25 cellular contexts compared by ENCODE assay signal in the genomic region with DNA sequence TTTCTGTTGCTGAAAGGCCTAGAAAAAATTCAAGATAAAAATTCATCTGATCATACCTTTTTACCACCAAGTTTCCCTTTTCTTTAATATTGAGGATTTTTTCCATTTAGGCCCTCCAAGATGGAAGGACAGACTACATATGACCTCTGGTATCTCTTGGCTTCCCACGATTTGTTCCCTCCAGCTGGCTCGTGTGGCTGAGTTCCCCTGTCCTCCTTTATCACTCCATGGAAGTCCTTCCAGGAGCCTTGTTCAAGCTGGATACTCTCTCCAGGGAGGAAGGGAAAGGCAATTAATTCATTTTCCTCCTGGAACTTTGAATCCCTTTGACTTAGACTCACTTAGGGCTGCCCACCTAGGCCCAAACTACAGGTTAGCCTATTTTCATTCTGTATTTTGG.
DNase-seq lines count a peak whose midpoint lies in the region; ATAC-seq, FAIRE-seq and TF ChIP-seq lines count a peak whose summit lies in the region.
"Had no signal": no experiment of that assay in that cellular context is flagged by ENCODE, and none has a peak within 500 bp of the region (broad histone marks: within the 10 kb centered on the region; RNA-seq: fewer than 3 reads in every experiment).

No MANE protein-coding gene starts in this region.

- no peak for TF ChIP-seq CTCF in smooth muscle cell (IDR thresholded peaks at IDR 0.05; ENCODE audit: borderline replicate concordance, insufficient read depth, poor library complexity, severe bottlenecking)

- no peak overlapping the region for H3K4me2 ChIP-seq in mesenchymal stem cell (ENCODE audit: low read length, poor library complexity, severe bottlenecking)
- H3K4me2 ChIP-seq in smooth muscle cell = no peak overlapping the region
- H3K4me2 ChIP-seq: BLaER1 had no signal

- H3K27me3 ChIP-seq in mesenchymal stem cell (ENCODE audit: control insufficient read depth in 1 of 2, insufficient read depth in 1 of 2, low read length in 2 of 2) (no peaks in the 10 kb centered on the region), smooth muscle cell (ENCODE audit: low read depth) (no peaks in the 10 kb centered on the region)
- H3K27me3 ChIP-seq: BE2C, BLaER1 had no signal

- no peak overlapping the region for H3K4ac ChIP-seq in mesenchymal stem cell (ENCODE audit: low read depth in 1 of 2, low read length in 2 of 2)

- no peak overlapping the region for H2BK120ac ChIP-seq in mesenchymal stem cell (ENCODE audit: low read depth, low read length)

- H3K4me1 ChIP-seq in mesenchymal stem cell (ENCODE audit: control insufficient read depth, insufficient read depth, low read depth, low read length) (no peaks in the 10 kb centered on the region), smooth muscle cell (ENCODE audit: low read depth) (no peaks in the 10 kb centered on the region)
- H3K4me1 ChIP-seq: BE2C, BLaER1 had no signal

- H3K9ac ChIP-seq in mesenchymal stem cell (ENCODE audit: low read length) (no peak overlapping the region), smooth muscle cell (ENCODE audit: low read depth) (no peak overlapping the region)
- H3K9ac ChIP-seq: BLaER1 had no signal

- no peak overlapping the region for H4K91ac ChIP-seq in mesenchymal stem cell (ENCODE audit: low read length)

- H2AFZ ChIP-seq in mesenchymal stem cell (ENCODE audit: low read depth, low read length) (no peak overlapping the region), smooth muscle cell (ENCODE audit: low read depth) (no peak overlapping the region)

- FAIRE-seq in HTR-8/SVneo (lab: Jason Lieb, UNC) = no peak
- FAIRE-seq: A204.1, GM12878, GM12892, GM18507 had no signal

- no peaks in the 10 kb centered on the region for H3K79me2 ChIP-seq in smooth muscle cell (ENCODE audit: low read depth)

- H3K36me3 ChIP-seq in mesenchymal stem cell (ENCODE audit: control insufficient read depth in 1 of 2, insufficient read depth in 2 of 2, low read depth in 1 of 2, low read length in 2 of 2) (peaks cover 0 to 5% of the 10 kb centered on the region in 2 experiments), smooth muscle cell (ENCODE audit: low read depth) (no peaks in the 10 kb centered on the region)
- H3K36me3 ChIP-seq: BE2C, BLaER1 had no signal

- no peak overlapping the region for H2BK5ac ChIP-seq in mesenchymal stem cell (ENCODE audit: low read depth, low read length, poor library complexity, severe bottlenecking)

- no peak for DNase-seq in Right ventricle myocardium inferior (ENCODE audit: missing footprints)
- DNase-seq in left cardiac atrium = no peak
- no peak for DNase-seq in mesenchymal stem cell
- no peak for DNase-seq in HTR-8/SVneo (ENCODE audit: insufficient read length, low spot score)
- no peak for DNase-seq in smooth muscle cell (lab: John Stamatoyannopoulos, UW; ENCODE audit: unreplicated experiment)
- DNase-seq: 8988T; ACHN; BE2C; C1 segment of cervical spinal cord; CD4-positive, alpha-beta memory T cell; CD4-positive, CD25-positive, alpha-beta regulatory T cell; CD8-positive, alpha-beta memory T cell; COR-L47; DMS 273 treated with DMSO at 0.1 percent for 48 hours; DMS153; DMS53; DMS79; DND-41; EL; GDM1 had no signal

- H3K14ac ChIP-seq in mesenchymal stem cell (ENCODE audit: low read length in 2 of 2) = no peak overlapping the region

- ATAC-seq in Right ventricle myocardium inferior = peak; percentile 52
- no peak for ATAC-seq in left cardiac atrium
- ATAC-seq: GM12878 had no signal

- no peaks in the 10 kb centered on the region for H3F3A ChIP-seq in smooth muscle cell (ENCODE audit: low read depth)

- H3K9me3 ChIP-seq in mesenchymal stem cell (ENCODE audit: control insufficient read depth, low read length) (no peaks in the 10 kb centered on the region), smooth muscle cell (replicated peaks; ENCODE audit: low read depth) (no peaks in the 10 kb centered on the region)
- H3K9me3 ChIP-seq: BE2C, BLaER1 had no signal

- H2BK15ac ChIP-seq in mesenchymal stem cell (ENCODE audit: low read depth, poor library complexity, severe bottlenecking) = no peak overlapping the region

- no peak overlapping the region for H3K27ac ChIP-seq in mesenchymal stem cell (ENCODE audit: low read length, poor library complexity, severe bottlenecking)
- no peak overlapping the region for H3K27ac ChIP-seq in smooth muscle cell (ENCODE audit: low read depth)
- H3K27ac ChIP-seq: BLaER1 had no signal

- peak overlapping the region in 1 of 2 experiments; percentile 64 for H3K18ac ChIP-seq in mesenchymal stem cell (ENCODE audit: low read depth in 1 of 2, low read length in 2 of 2)

- WGBS in mesenchymal stem cell = 74% methylated on average over 2 of the region's 2 CpGs
- 94% methylated on average over 2 of the region's 2 CpGs for WGBS in smooth muscle cell (ENCODE audit: low lambda C conversion rate)

- no peak overlapping the region for H2BK12ac ChIP-seq in mesenchymal stem cell (ENCODE audit: low read length in 2 of 2)

- H2AK5ac ChIP-seq in mesenchymal stem cell (ENCODE audit: low read length, severe bottlenecking) = no peak overlapping the region

- no peaks in the 10 kb centered on the region for H3K79me1 ChIP-seq in mesenchymal stem cell (replicated peaks; ENCODE audit: low read length, poor library complexity, severe bottlenecking)

- H3K23ac ChIP-seq in mesenchymal stem cell (ENCODE audit: low read length in 2 of 2) = no peak overlapping the region

- intact Hi-C loops in Right ventricle myocardium inferior (cut with DNase I) = no loop called here
- intact Hi-C loops in left cardiac atrium (cut with DNase I) = no loop called here

- H4K20me1 ChIP-seq in smooth muscle cell (ENCODE audit: low read depth) = no peaks in the 10 kb centered on the region
- H4K20me1 ChIP-seq: BLaER1 had no signal

- H3K4me3 ChIP-seq in mesenchymal stem cell (ENCODE audit: insufficient read depth in 1 of 2, low read depth in 1 of 2, low read length in 2 of 2) (no peak overlapping the region), smooth muscle cell (no peak overlapping the region)
- H3K4me3 ChIP-seq: BLaER1, GM12878 had no signal

- peak overlapping the region; percentile 49 for H4K8ac ChIP-seq in mesenchymal stem cell (ENCODE audit: low read length)
